9 cellular contexts compared by ENCODE assay signal in the genomic region with DNA sequence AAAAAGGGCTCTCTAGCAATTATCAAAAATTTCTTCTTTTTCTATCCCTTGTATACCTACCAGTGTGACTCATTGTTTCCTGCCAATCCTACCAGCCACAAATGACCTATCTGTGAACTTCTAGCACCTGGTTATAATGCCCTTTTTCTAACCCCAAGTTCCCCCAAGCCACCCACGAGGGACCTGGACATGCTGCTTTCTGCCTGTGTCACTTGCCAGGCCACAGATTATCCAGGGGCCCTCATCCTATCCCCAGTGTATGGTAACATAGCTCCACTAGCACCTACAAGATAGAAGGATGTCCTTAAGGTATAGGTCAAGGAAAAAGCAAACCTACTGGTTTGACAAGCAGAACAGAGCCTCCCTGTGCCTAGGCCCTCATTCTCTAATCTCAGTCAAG. TPM values are rescaled to one million over a fixed set of nuclear protein-coding genes. Genes with fewer than 3 reads are reported as not detected.
A peak's percentile ranks its signal among the peaks of the same experiment; 100 is the strongest.
DNase-seq lines count a peak whose midpoint lies in the region; ATAC-seq, FAIRE-seq and TF ChIP-seq lines count a peak whose summit lies in the region.
"Had no signal": no experiment of that assay in that cellular context is flagged by ENCODE, and none has a peak within 500 bp of the region (broad histone marks: within the 10 kb centered on the region; RNA-seq: fewer than 3 reads in every experiment).

No MANE protein-coding gene starts in this region.

- DNase-seq in GM19239 (ENCODE audit: insufficient read length, low spot score): no peak
- DNase-seq in M059J (ENCODE audit: low read depth): peak; percentile 71
- peak; percentile 27 for DNase-seq in stimulated activated CD4-positive, alpha-beta T cell treated with anti-CD3 and anti-CD28 coated beads, Interleukin-4, amount 100 ng/mL, for 1 hour
- DNase-seq in osteocyte (ENCODE audit: extremely low spot score, unreplicated experiment): no peak
- no peak for DNase-seq in NCI-H748 (lab: John Stamatoyannopoulos, UW; ENCODE audit: unreplicated experiment)
- DNase-seq in uterus: no peak

- no peaks in the 10 kb centered on the region for H3K27me3 ChIP-seq in uterus

- no peak for ATAC-seq in HG03565 (IDR thresholded peaks at IDR 0.05; ENCODE audit: unreplicated experiment)

- H3K4me1 ChIP-seq in uterus: peaks cover 10 to 22% of the 10 kb centered on the region in 2 donors

- H3K27ac ChIP-seq in uterus: peak overlapping the region in 1 of 2 donors; percentile 56

- no peaks in the 10 kb centered on the region for H3K36me3 ChIP-seq in uterus

- H3K36me3 Mint-ChIP-seq in activated naive CD4-positive, alpha-beta T cell treated with anti-CD3 and anti-CD28 coated beads, Interleukin-2, amount 50 U/mL, for 24 hours: peaks cover 22% of the 10 kb centered on the region
- H3K36me3 Mint-ChIP-seq in osteocyte (ENCODE audit: unreplicated experiment): no peaks in the 10 kb centered on the region

- intact Hi-C loops in uterus (cut with DNase I; ENCODE audit: low total_unique reads): no loop called here

- TF ChIP-seq POLR2A in uterus (IDR thresholded peaks at IDR 0.05): no peak

- H3K4me3 ChIP-seq in uterus: no peak overlapping the region

- H3K4me3 Mint-ChIP-seq in activated naive CD4-positive, alpha-beta T cell treated with anti-CD3 and anti-CD28 coated beads, Interleukin-2, amount 50 U/mL, for 24 hours: peak overlapping the region; percentile 62
- H3K4me3 Mint-ChIP-seq in osteocyte (ENCODE audit: unreplicated experiment): no peak overlapping the region

- peak overlapping the region; percentile 73 for H3K27ac Mint-ChIP-seq in activated naive CD4-positive, alpha-beta T cell treated with anti-CD3 and anti-CD28 coated beads, Interleukin-2, amount 50 U/mL, for 24 hours
- H3K27ac Mint-ChIP-seq in osteocyte (ENCODE audit: unreplicated experiment): no peak overlapping the region

- peaks cover 42% of the 10 kb centered on the region for H3K4me1 Mint-ChIP-seq in activated naive CD4-positive, alpha-beta T cell treated with anti-CD3 and anti-CD28 coated beads, Interleukin-2, amount 50 U/mL, for 24 hours
- H3K4me1 Mint-ChIP-seq in osteocyte (ENCODE audit: unreplicated experiment): peaks cover 12% of the 10 kb centered on the region

- peaks cover 4% of the 10 kb centered on the region for H3K9me3 Mint-ChIP-seq in activated naive CD4-positive, alpha-beta T cell treated with anti-CD3 and anti-CD28 coated beads, Interleukin-2, amount 50 U/mL, for 24 hours
- H3K9me3 Mint-ChIP-seq in osteocyte (ENCODE audit: unreplicated experiment): no peaks in the 10 kb centered on the region

- H3K27me3 Mint-ChIP-seq in activated naive CD4-positive, alpha-beta T cell treated with anti-CD3 and anti-CD28 coated beads, Interleukin-2, amount 50 U/mL, for 24 hours: no peaks in the 10 kb centered on the region
- H3K27me3 Mint-ChIP-seq in osteocyte (ENCODE audit: unreplicated experiment): no peaks in the 10 kb centered on the region

- no peak for TF ChIP-seq CTCF in osteocyte (IDR thresholded peaks at IDR 0.05)
- TF ChIP-seq CTCF in uterus (IDR thresholded peaks at IDR 0.05): no peak

- FAIRE-seq in GM19239 (lab: Jason Lieb, UNC): peak; percentile 58
- FAIRE-seq: islet of Langerhans had no signal

- no peaks in the 10 kb centered on the region for H3K9me3 ChIP-seq in uterus

RNA-seq across cellular contexts. Expression of a gene that starts 26.8 kb away (rescaled TPM):
- 32.6 and 52.0 TPM in 2 replicates for total RNA-seq in M059J (2014; rRNA removed; shearing (Covaris generic))
- 66.0 and 75.0 TPM in 2 replicates for total RNA-seq in osteocyte
- total RNA-seq in uterus: 10 to 100 TPM; 13.1 to 66.3 (median 32.5) TPM

Comparison
In these comparisons a context has a peak if more than half of its experiments do, and no peak if none do; other contexts are left out.
1. DNase-seq: peak in M059J (single experiment) and stimulated activated CD4-positive, alpha-beta T cell treated with anti-CD3 and anti-CD28 coated beads, Interleukin-4, amount 100 ng/mL, for 1 hour (single experiment); none in GM19239 (single experiment), osteocyte (single experiment), NCI-H748 (single experiment) and uterus (0 of 2).